Comparison of ENCODE assay signal across 9 cellular contexts in genomic region chr2:45494275-45494977, GRCh38.
A peak's percentile ranks its signal among the peaks of the same experiment; 100 is the strongest.
DNase-seq lines count a peak whose midpoint lies in the region; FAIRE-seq and TF ChIP-seq lines count a peak whose summit lies in the region.
"Had no signal": no experiment of that assay in that cellular context is flagged by ENCODE, and none has a peak within 500 bp of the region (broad histone marks: within the 10 kb centered on the region; RNA-seq: fewer than 3 reads in every experiment).

No MANE protein-coding gene starts in this region.

- no peaks in the 10 kb centered on the region for H3K36me3 Mint-ChIP-seq in activated CD4-positive, alpha-beta T cell treated with anti-CD3 and anti-CD28 coated beads, Interleukin-2, amount 10 ng/mL, durations not matched to agents 7 days and 5 days (ENCODE audit: low read depth)
- no peaks in the 10 kb centered on the region for H3K36me3 Mint-ChIP-seq in neural crest cell (ENCODE audit: low read depth)

- CTCF ChIA-PET in activated CD4-positive, alpha-beta T cell treated with anti-CD3 and anti-CD28 coated beads, Interleukin-2, amount 10 ng/mL, durations not matched to agents 7 days and 5 days (lab: Charles Lee): interaction anchor here (0.7 to 2.8 kb wide), 6 partner anchors 9 to 1689 kb away, joined by 3 to 13 read pairs (median 4); no protein-coding TSS in a partner anchor

- no peak overlapping the region for H3K27ac ChIP-seq in effector memory CD4-positive, alpha-beta T cell (ENCODE audit: insufficient read depth, low read length, poor library complexity, severe bottlenecking)

- H3K9me3 Mint-ChIP-seq in activated CD4-positive, alpha-beta T cell treated with anti-CD3 and anti-CD28 coated beads, Interleukin-2, amount 10 ng/mL, durations not matched to agents 7 days and 5 days: no peaks in the 10 kb centered on the region
- no peaks in the 10 kb centered on the region for H3K9me3 Mint-ChIP-seq in neural crest cell
- H3K9me3 Mint-ChIP-seq: activated naive CD8-positive, alpha-beta T cell treated with anti-CD3 and anti-CD28 coated beads, Interleukin-2, amount 10 ng/mL, durations not matched to agents 7 days and 5 days had no signal

- H3K4me1 Mint-ChIP-seq in activated CD4-positive, alpha-beta T cell treated with anti-CD3 and anti-CD28 coated beads, Interleukin-2, amount 10 ng/mL, durations not matched to agents 7 days and 5 days: peaks cover 16% of the 10 kb centered on the region
- no peaks in the 10 kb centered on the region for H3K4me1 Mint-ChIP-seq in neural crest cell

- peak; percentile 74 for FAIRE-seq in RCC 7860 (lab: Jason Lieb, UNC)

- H3K9me3 ChIP-seq in effector memory CD4-positive, alpha-beta T cell (ENCODE audit: control insufficient read depth, low read length): no peaks in the 10 kb centered on the region

- no peaks in the 10 kb centered on the region for H3K27me3 ChIP-seq in effector memory CD4-positive, alpha-beta T cell (replicated peaks; ENCODE audit: control insufficient read depth, insufficient read depth, low read length, poor library complexity, severe bottlenecking)

- H3K27ac Mint-ChIP-seq in activated CD4-positive, alpha-beta T cell treated with anti-CD3 and anti-CD28 coated beads, Interleukin-2, amount 10 ng/mL, durations not matched to agents 7 days and 5 days: no peak overlapping the region
- no peak overlapping the region for H3K27ac Mint-ChIP-seq in neural crest cell (ENCODE audit: unreplicated experiment)
- H3K27ac Mint-ChIP-seq: activated naive CD8-positive, alpha-beta T cell treated with anti-CD3 and anti-CD28 coated beads, Interleukin-2, amount 10 ng/mL, durations not matched to agents 7 days and 5 days had no signal

- peak; percentile 52 for DNase-seq in activated CD4-positive, alpha-beta T cell treated with anti-CD3 and anti-CD28 coated beads, Interleukin-2, amount 10 ng/mL, durations not matched to agents 7 days and 5 days
- DNase-seq in activated CD4-positive, alpha-beta T cell treated with anti-CD3 and anti-CD28 coated beads for 1 hour: no peak
- peak; percentile 61 for DNase-seq in M059J (ENCODE audit: low read depth)
- DNase-seq in RCC 7860 (ENCODE audit: low spot score): peak; percentile 48
- DNase-seq in epithelial cell of esophagus (ENCODE audit: low read depth): peak; percentile 73
- DNase-seq in neural crest cell (ENCODE audit: low read depth, low spot score): peak; percentile 29
- no peak for DNase-seq in effector memory CD4-positive, alpha-beta T cell
- no peak for DNase-seq in activated naive CD4-positive, alpha-beta T cell (lab: John Stamatoyannopoulos, UW)
- DNase-seq: activated naive CD8-positive, alpha-beta T cell treated with anti-CD3 and anti-CD28 coated beads, Interleukin-2, amount 10 ng/mL, durations not matched to agents 7 days and 5 days had no signal

- H3K27me3 Mint-ChIP-seq in activated CD4-positive, alpha-beta T cell treated with anti-CD3 and anti-CD28 coated beads, Interleukin-2, amount 10 ng/mL, durations not matched to agents 7 days and 5 days: no peaks in the 10 kb centered on the region
- H3K27me3 Mint-ChIP-seq in neural crest cell (ENCODE audit: low read depth): no peaks in the 10 kb centered on the region
- H3K27me3 Mint-ChIP-seq: activated naive CD8-positive, alpha-beta T cell treated with anti-CD3 and anti-CD28 coated beads, Interleukin-2, amount 10 ng/mL, durations not matched to agents 7 days and 5 days had no signal

- POLR2A ChIA-PET in activated CD4-positive, alpha-beta T cell treated with anti-CD3 and anti-CD28 coated beads, Interleukin-2, amount 10 ng/mL, durations not matched to agents 7 days and 5 days (lab: Charles Lee): no interaction called here

- no peak overlapping the region for H3K4me3 Mint-ChIP-seq in activated CD4-positive, alpha-beta T cell treated with anti-CD3 and anti-CD28 coated beads, Interleukin-2, amount 10 ng/mL, durations not matched to agents 7 days and 5 days
- H3K4me3 Mint-ChIP-seq in neural crest cell: no peak overlapping the region
- H3K4me3 Mint-ChIP-seq: activated naive CD8-positive, alpha-beta T cell treated with anti-CD3 and anti-CD28 coated beads, Interleukin-2, amount 10 ng/mL, durations not matched to agents 7 days and 5 days had no signal

- no peak overlapping the region for H3K4me3 ChIP-seq in epithelial cell of esophagus (ENCODE audit: low read length)
- no peak overlapping the region for H3K4me3 ChIP-seq in effector memory CD4-positive, alpha-beta T cell (ENCODE audit: insufficient read depth, low read depth, low read length, poor library complexity, severe bottlenecking)

- TF ChIP-seq CTCF in epithelial cell of esophagus (IDR thresholded peaks at IDR 0.05; ENCODE audit: insufficient read depth, low read depth, low read length, missing control alignments): peak; percentile 64
- peak; percentile 92 for TF ChIP-seq CTCF in neural crest cell (conservative IDR thresholded peaks at IDR 0.05)

- peaks cover 3% of the 10 kb centered on the region for H3K36me3 ChIP-seq in effector memory CD4-positive, alpha-beta T cell (ENCODE audit: control insufficient read depth, insufficient read depth, low read length)

- no peaks in the 10 kb centered on the region for H3K4me1 ChIP-seq in effector memory CD4-positive, alpha-beta T cell (ENCODE audit: control insufficient read depth, insufficient read depth, low read length, poor library complexity, severe bottlenecking)

Comparison
In these comparisons a context has a peak if more than half of its experiments do, and no peak if none do; other contexts are left out.
1. DNase-seq: peak in activated CD4-positive, alpha-beta T cell treated with anti-CD3 and anti-CD28 coated beads, Interleukin-2, amount 10 ng/mL, durations not matched to agents 7 days and 5 days (single experiment), M059J (single experiment), RCC 7860 (single experiment), epithelial cell of esophagus (single experiment) and neural crest cell (single experiment); none in activated CD4-positive, alpha-beta T cell treated with anti-CD3 and anti-CD28 coated beads for 1 hour (single experiment), effector memory CD4-positive, alpha-beta T cell (0 of 3) and activated naive CD4-positive, alpha-beta T cell (0 of 4).